Comparison of ENCODE assay signal across 12 cellular contexts in the genomic region with DNA sequence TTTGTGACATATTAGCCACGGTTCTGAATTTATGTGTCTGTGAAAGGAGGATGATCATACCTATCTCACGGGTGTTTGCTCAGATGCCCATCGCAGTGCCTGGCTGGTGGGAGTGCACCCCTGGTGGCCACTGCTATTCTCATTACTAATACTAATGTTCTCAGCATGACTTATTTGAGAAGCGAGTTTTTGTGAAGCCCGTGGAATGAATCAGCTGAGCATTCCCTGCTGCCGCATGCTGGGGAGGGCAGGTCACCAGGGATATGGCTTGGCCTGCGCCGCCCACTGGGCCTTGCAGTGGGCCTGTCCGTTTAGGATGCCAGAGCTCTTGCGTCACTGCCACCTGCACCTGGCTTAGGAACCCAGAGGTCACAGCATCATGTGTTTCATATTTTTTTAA. TPM values are rescaled to one million over a fixed set of nuclear protein-coding genes. Genes with fewer than 3 reads are reported as not detected.
DNase-seq lines count a peak whose midpoint lies in the region; ATAC-seq and TF ChIP-seq lines count a peak whose summit lies in the region.
"Had no signal": no experiment of that assay in that cellular context is flagged by ENCODE, and none has a peak within 500 bp of the region (broad histone marks: within the 10 kb centered on the region; RNA-seq: fewer than 3 reads in every experiment).

No MANE protein-coding gene starts in this region.

- H3K23ac ChIP-seq in mesenchymal stem cell (ENCODE audit: low read length in 2 of 2), result no peak overlapping the region

- H3K4ac ChIP-seq in mesenchymal stem cell (ENCODE audit: low read depth in 1 of 2, low read length in 2 of 2), result no peak overlapping the region

- TF ChIP-seq CTCF in BJ (IDR thresholded peaks at IDR 0.05; ENCODE audit: insufficient read depth, low read depth, low read length) (peak; percentile 87), HCT116 (IDR thresholded peaks at IDR 0.05 in 2 of 3, conservative IDR thresholded peaks at IDR 0.05 in 1 of 3; ENCODE audit: borderline replicate concordance in 1 of 3, insufficient read depth in 1 of 3, low read depth in 2 of 3, low read length in 2 of 3) (peak in 2 of 3 experiments; percentile 34 to 39; a peak in 3 of 6 replicates), brain (conservative IDR thresholded peaks at IDR 0.05) (no peak)

- intact Hi-C loops in HCT116 (cut with micrococcal nuclease), result no loop called here

- DNase-seq in BJ (ENCODE audit: low read depth), result peak; percentile 88
- DNase-seq in HCT116 (ENCODE audit: low read depth, low spot score), result no peak
- peak; percentile 18 for DNase-seq in mesenchymal stem cell
- DNase-seq in medulla oblongata (ENCODE audit: extremely low spot score), result no peak
- DNase-seq in mucosa of gallbladder (ENCODE audit: low spot score), result no peak
- DNase-seq: dermis blood vessel endothelial cell, occipital lobe had no signal

- peak overlapping the region; percentile 67 for H4K8ac ChIP-seq in mesenchymal stem cell (ENCODE audit: low read length)

- H3K27me3 ChIP-seq in BJ (ENCODE audit: control insufficient read depth, insufficient read depth, low read length), result no peaks in the 10 kb centered on the region
- no peaks in the 10 kb centered on the region for H3K27me3 ChIP-seq in HCT116 (ENCODE audit: insufficient read depth, low read length)
- no peaks in the 10 kb centered on the region for H3K27me3 ChIP-seq in mesenchymal stem cell (ENCODE audit: control insufficient read depth in 1 of 2, insufficient read depth in 1 of 2, low read length in 2 of 2)
- H3K27me3 ChIP-seq: SJSA1, uterus had no signal

- H3K14ac ChIP-seq in mesenchymal stem cell (ENCODE audit: low read length in 2 of 2), result no peak overlapping the region

- BruUV-seq in HCT116 (replicated peaks; lab: Mats Ljungman, UMichigan), result no TSS peak

- no peak for TF ChIP-seq POLR2A in HCT116 (IDR thresholded peaks at IDR 0.05; ENCODE audit: borderline replicate concordance, extremely low read depth, insufficient read depth, insufficient read length)

- H2AFZ ChIP-seq in HCT116 (ENCODE audit: low read depth, low read length, poor library complexity, severe bottlenecking), result no peak overlapping the region
- H2AFZ ChIP-seq in mesenchymal stem cell (ENCODE audit: low read depth, low read length), result no peak overlapping the region

- peaks cover 26% of the 10 kb centered on the region; the same call in 1 of the 2 replicates for H3K79me2 ChIP-seq in HCT116 (ENCODE audit: insufficient read depth, low read length)

- no peak for TF ChIP-seq RAD21 in HCT116 (IDR thresholded peaks at IDR 0.05; ENCODE audit: low read depth)

- H2BK15ac ChIP-seq in mesenchymal stem cell (ENCODE audit: low read depth, poor library complexity, severe bottlenecking), result no peak overlapping the region

- H3K4me3 ChIP-seq in BJ (ENCODE audit: low read depth, low read length) (no peak overlapping the region), HCT116 (replicated peaks in 1 of 2; ENCODE audit: low read depth in 1 of 2, low read length in 2 of 2) (no peak overlapping the region), mesenchymal stem cell (ENCODE audit: insufficient read depth in 1 of 2, low read depth in 1 of 2, low read length in 2 of 2) (no peak overlapping the region)
- H3K4me3 ChIP-seq: SJSA1, uterus had no signal

- H2AK5ac ChIP-seq in mesenchymal stem cell (ENCODE audit: low read length, severe bottlenecking), result no peak overlapping the region

- no peaks in the 10 kb centered on the region for H3K9me3 ChIP-seq in HCT116 (ENCODE audit: control insufficient read depth in 1 of 2, insufficient read depth in 1 of 2, low read depth in 1 of 2, low read length in 2 of 2)
- no peaks in the 10 kb centered on the region for H3K9me3 ChIP-seq in mesenchymal stem cell (ENCODE audit: control insufficient read depth, low read length)
- H3K9me3 ChIP-seq: SJSA1, uterus had no signal

- peak overlapping the region in 3 of 5 experiments; percentile 37 to 84 (median 52) for H3K27ac Mint-ChIP-seq in brain

- H2BK120ac ChIP-seq in mesenchymal stem cell (ENCODE audit: low read depth, low read length), result no peak overlapping the region

- no peak overlapping the region for H3K4me3 Mint-ChIP-seq in brain

- H4K91ac ChIP-seq in mesenchymal stem cell (ENCODE audit: low read length), result no peak overlapping the region

- H3K36me3 Mint-ChIP-seq in brain, result peaks cover 78% of the 10 kb centered on the region

- H2BK12ac ChIP-seq in mesenchymal stem cell (ENCODE audit: low read length in 2 of 2), result no peak overlapping the region

- H3K9ac ChIP-seq in HCT116 (ENCODE audit: low read length), result no peak overlapping the region
- peak overlapping the region; percentile 68 for H3K9ac ChIP-seq in mesenchymal stem cell (ENCODE audit: low read length)

- no peaks in the 10 kb centered on the region for H3K9me2 ChIP-seq in HCT116 (ENCODE audit: insufficient read depth)

- no peaks in the 10 kb centered on the region for H4K20me1 ChIP-seq in HCT116 (ENCODE audit: insufficient read depth)

- H3K4me1 ChIP-seq in HCT116 (ENCODE audit: control insufficient read depth in 1 of 2, insufficient read depth in 2 of 2, low read length in 2 of 2) (no peaks in the 10 kb centered on the region), mesenchymal stem cell (ENCODE audit: control insufficient read depth, insufficient read depth, low read depth, low read length) (peaks cover 37% of the 10 kb centered on the region)
- H3K4me1 ChIP-seq: SJSA1, uterus had no signal

- POLR2A ChIA-PET in BJ (lab: Charles Lee) (interaction anchor here (1.0 kb wide), 1 partner anchor 15 kb away, joined by 4 read pairs; no protein-coding TSS in a partner anchor), HCT116 (lab: Charles Lee) (no interaction called here)

- peaks cover 32% of the 10 kb centered on the region for H3K79me1 ChIP-seq in mesenchymal stem cell (replicated peaks; ENCODE audit: low read length, poor library complexity, severe bottlenecking)

- no peak overlapping the region for H3K4me2 ChIP-seq in HCT116 (ENCODE audit: low read length)
- H3K4me2 ChIP-seq in mesenchymal stem cell (ENCODE audit: low read length, poor library complexity, severe bottlenecking), result no peak overlapping the region

- ATAC-seq in HCT116 (peak; percentile 63), GM21576 (IDR thresholded peaks at IDR 0.05; ENCODE audit: unreplicated experiment) (no peak), GM18511 (IDR thresholded peaks at IDR 0.05; ENCODE audit: unreplicated experiment) (no peak)

- WGBS in mesenchymal stem cell, result 90% methylated on average over 10 of the region's 10 CpGs

- H3K36me3 ChIP-seq in BJ (ENCODE audit: control insufficient read depth, insufficient read depth, low read length) (peaks cover 57% of the 10 kb centered on the region), HCT116 (ENCODE audit: control insufficient read depth in 1 of 2, insufficient read depth in 2 of 2, low read length in 2 of 2) (peaks cover 51 to 69% of the 10 kb centered on the region in 2 experiments), mesenchymal stem cell (ENCODE audit: control insufficient read depth in 1 of 2, insufficient read depth in 2 of 2, low read depth in 1 of 2, low read length in 2 of 2) (peaks cover 79 to 94% of the 10 kb centered on the region in 2 experiments)
- H3K36me3 ChIP-seq: uterus had no signal

- H3K18ac ChIP-seq in mesenchymal stem cell (ENCODE audit: low read depth in 1 of 2, low read length in 2 of 2), result no peak overlapping the region

- H3K9me3 Mint-ChIP-seq in brain, result no peaks in the 10 kb centered on the region

- H3K27ac ChIP-seq in HCT116 (ENCODE audit: low read depth, low read length), result no peak overlapping the region
- H3K27ac ChIP-seq in mesenchymal stem cell (ENCODE audit: low read length, poor library complexity, severe bottlenecking), result peak overlapping the region; percentile 96
- H3K27ac ChIP-seq: SJSA1 had no signal

- CTCF ChIA-PET in BJ (lab: Yijun Ruan, JAX) (interaction anchor here (0.8 to 3.1 kb wide), 9 partner anchors 9 to 144 kb away, joined by 3 to 15 read pairs (median 4); partner anchors contain the start of gene PPFIA1), HCT116 (lab: Charles Lee) (no interaction called here)

- RAD21 ChIA-PET in HCT116 (lab: Charles Lee; ENCODE audit: low non-redundant PET in 1 of 2, low total read pairs in 2 of 2, uncharacterized antibody in 2 of 2, unreplicated experiment in 2 of 2), result no interaction called here

- H3K27me3 Mint-ChIP-seq in brain, result peaks cover 2% of the 10 kb centered on the region

- H3K4me1 Mint-ChIP-seq in brain, result no peaks in the 10 kb centered on the region

- no peak overlapping the region for H2BK5ac ChIP-seq in mesenchymal stem cell (ENCODE audit: low read depth, low read length, poor library complexity, severe bottlenecking)

TF ChIP-seq in HCT116, 20 proteins besides CTCF, POLR2A, EP300 and RAD21:
- no peak for TF ChIP-seq SP1 (IDR thresholded peaks at IDR 0.05; ENCODE audit: low read depth)
- no peak for TF ChIP-seq EZH2 (IDR thresholded peaks at IDR 0.05)
- no peak for TF ChIP-seq TCF7L2 (IDR thresholded peaks at IDR 0.05; ENCODE audit: borderline replicate concordance, extremely low read depth, insufficient read depth, insufficient read length)
- no peak for TF ChIP-seq EZH2phosphoT487 (IDR thresholded peaks at IDR 0.05; ENCODE audit: borderline replicate concordance)
- TF ChIP-seq ZNF274 (IDR thresholded peaks at IDR 0.05; ENCODE audit: low read depth, low read length), result no peak
- TF ChIP-seq MAX (IDR thresholded peaks at IDR 0.05), result no peak
- TF ChIP-seq ELF1 (IDR thresholded peaks at IDR 0.05; ENCODE audit: borderline replicate concordance, low read depth), result no peak
- TF ChIP-seq JUND (IDR thresholded peaks at IDR 0.05), result no peak
- no peak for TF ChIP-seq CBX3 (IDR thresholded peaks at IDR 0.05; ENCODE audit: low read depth)

RNA-seq across cellular contexts. Expression of gene CTTN, which starts 16.8 kb away (rescaled TPM):
- 166 and 169 TPM in 2 replicates for polyA plus RNA-seq in BJ (2011; rRNA removed)
- 144 and 167 TPM in 2 replicates for polyA minus RNA-seq in BJ (2011; rRNA and poly(A)+ RNA removed)
- total RNA-seq in HCT116 (2021; ENCODE audit: unreplicated experiment), result 249 TPM
- 162 and 187 TPM in 2 replicates for polyA plus RNA-seq in HCT116 (2012)
- polyA plus RNA-seq in brain (ENCODE audit: insufficient read depth, low read depth, low replicate concordance), result 57.5 TPM
- polyA plus RNA-seq in mesenchymal stem cell (2013, experiment 1 of 2), result 258 TPM
- polyA plus RNA-seq in mesenchymal stem cell (2013, experiment 2 of 2), result 243 TPM
- 387 TPM for total RNA-seq in mucosa of gallbladder

Comparison
In these comparisons a context has a peak if more than half of its experiments do, and no peak if none do; other contexts are left out.
1. DNase-seq: peak in BJ (single experiment) and mesenchymal stem cell (single experiment); none in HCT116 (single experiment), medulla oblongata (single experiment) and mucosa of gallbladder (single experiment).
2. CTCF ChIP-seq: peak in BJ (single experiment) and HCT116 (2 of 3); none in brain (0 of 2).